25 cellular contexts compared by ENCODE assay signal in genomic region chr10:75640803-75641202, GRCh38.
DNase-seq lines count a peak whose midpoint lies in the region; ATAC-seq, FAIRE-seq and TF ChIP-seq lines count a peak whose summit lies in the region.
"Had no signal": no experiment of that assay in that cellular context is flagged by ENCODE, and none has a peak within 500 bp of the region (broad histone marks: within the 10 kb centered on the region; RNA-seq: fewer than 3 reads in every experiment).

No MANE protein-coding gene starts in this region.

- ATAC-seq in HG02798 (IDR thresholded peaks at IDR 0.05; ENCODE audit: poor library complexity, unreplicated experiment) = no peak
- no peak for ATAC-seq in GM18519 (IDR thresholded peaks at IDR 0.05; ENCODE audit: low FRiP score, unreplicated experiment)
- ATAC-seq: A549, K562, PC-3 had no signal

- H3K9ac ChIP-seq in colonic mucosa (ENCODE audit: low read depth in 2 of 2, low read length in 2 of 2) = peak overlapping the region in 1 of 2 donors; percentile 21
- H3K9ac ChIP-seq: BLaER1 treated with 17β-estradiol and CSF1 and Interleukin-3, amounts not matched to agents 10 nM and 100 nM; GM23248 had no signal

- DNase-seq in colonic mucosa (peak; percentile 65), kidney tubule cell (ENCODE audit: low spot score) (peak; percentile 39), mesothelial cell of epicardium (ENCODE audit: low spot score in 2 of 2, unreplicated experiment in 2 of 2) (no peak), small intestine (peak; percentile 83), cortex of kidney (lab: John Stamatoyannopoulos, UW) (no peak)
- no peak for DNase-seq in activated CD4-positive, alpha-beta T cell treated with anti-CD3 and anti-CD28 coated beads, Interleukin-2, amount 10 ng/mL, durations not matched to agents 24 days and 14 days
- DNase-seq: AML-193; CD4-positive, alpha-beta T cell; GM23248; H7; Kasumi-1; NCI-H2029 treated with DMSO at 0.1 percent for 48 hours; NCI-H446 treated with DMSO at 0.1 percent for 48 hours; NCI-H526; NCI-H82; NK-92 treated with Interleukin-12 subunit alpha and Interleukin-12 subunit beta, amount 100 ng/mL, for 24 hours; PC-3 had no signal

- H3K36me3 Mint-ChIP-seq in mesothelial cell of epicardium = no peaks in the 10 kb centered on the region
- no peaks in the 10 kb centered on the region for H3K36me3 Mint-ChIP-seq in activated CD4-positive, alpha-beta T cell treated with anti-CD3 and anti-CD28 coated beads, Interleukin-2, amount 10 ng/mL, durations not matched to agents 24 days and 14 days (ENCODE audit: low read depth)

- H3K27ac Mint-ChIP-seq in mesothelial cell of epicardium = peak overlapping the region; percentile 62
- H3K27ac Mint-ChIP-seq in activated CD4-positive, alpha-beta T cell treated with anti-CD3 and anti-CD28 coated beads, Interleukin-2, amount 10 ng/mL, durations not matched to agents 24 days and 14 days = no peak overlapping the region
- H3K27ac Mint-ChIP-seq: CD4-positive, alpha-beta T cell had no signal

- peak overlapping the region; percentile 74 for H3K27ac ChIP-seq in colonic mucosa
- no peak overlapping the region for H3K27ac ChIP-seq in small intestine (ENCODE audit: low read depth in 1 of 2, low read length in 1 of 2)
- H3K27ac ChIP-seq: A549; BLaER1 treated with 17β-estradiol and CSF1 and Interleukin-3, amounts not matched to agents 10 nM and 100 nM; GM23248 had no signal

- no peaks in the 10 kb centered on the region for H3K9me3 Mint-ChIP-seq in mesothelial cell of epicardium
- no peaks in the 10 kb centered on the region for H3K9me3 Mint-ChIP-seq in activated CD4-positive, alpha-beta T cell treated with anti-CD3 and anti-CD28 coated beads, Interleukin-2, amount 10 ng/mL, durations not matched to agents 24 days and 14 days
- H3K9me3 Mint-ChIP-seq: CD4-positive, alpha-beta T cell had no signal

- FAIRE-seq in small intestine (lab: Jason Lieb, UNC) = no peak
- FAIRE-seq: A549, D721Med, G401.6, HTR-8/SVneo, K562 had no signal

- H3K36me3 ChIP-seq in colonic mucosa (no peaks in the 10 kb centered on the region), small intestine (ENCODE audit: control insufficient read depth in 2 of 2, insufficient read depth in 2 of 2, low read length in 2 of 2) (no peaks in the 10 kb centered on the region)
- H3K36me3 ChIP-seq: BLaER1 treated with 17β-estradiol and CSF1 and Interleukin-3, amounts not matched to agents 10 nM and 100 nM had no signal

- H3K4me3 Mint-ChIP-seq in mesothelial cell of epicardium = no peak overlapping the region
- no peak overlapping the region for H3K4me3 Mint-ChIP-seq in activated CD4-positive, alpha-beta T cell treated with anti-CD3 and anti-CD28 coated beads, Interleukin-2, amount 10 ng/mL, durations not matched to agents 24 days and 14 days
- H3K4me3 Mint-ChIP-seq: CD4-positive, alpha-beta T cell had no signal

- H3K4me1 Mint-ChIP-seq in mesothelial cell of epicardium = peaks cover 36% of the 10 kb centered on the region
- no peaks in the 10 kb centered on the region for H3K4me1 Mint-ChIP-seq in activated CD4-positive, alpha-beta T cell treated with anti-CD3 and anti-CD28 coated beads, Interleukin-2, amount 10 ng/mL, durations not matched to agents 24 days and 14 days

- TF ChIP-seq CTCF in colonic mucosa (IDR thresholded peaks at IDR 0.05) (no peak), mesothelial cell of epicardium (IDR thresholded peaks at IDR 0.05; ENCODE audit: unreplicated experiment) (no peak)

- WGBS in small intestine, 3 donors = 27 to 70% (median 40%) methylated on average over 1 of the region's 1 CpG

- H3K9me3 ChIP-seq in colonic mucosa = no peaks in the 10 kb centered on the region
- H3K9me3 ChIP-seq in small intestine (ENCODE audit: control insufficient read depth, low read depth) = no peaks in the 10 kb centered on the region
- H3K9me3 ChIP-seq: A549; BLaER1 treated with 17β-estradiol and CSF1 and Interleukin-3, amounts not matched to agents 10 nM and 100 nM had no signal

- H3K27me3 ChIP-seq in colonic mucosa (no peaks in the 10 kb centered on the region), small intestine (ENCODE audit: control insufficient read depth in 2 of 2, insufficient read depth in 2 of 2, low read length in 2 of 2) (no peaks in the 10 kb centered on the region)
- H3K27me3 ChIP-seq: BLaER1 treated with 17β-estradiol and CSF1 and Interleukin-3, amounts not matched to agents 10 nM and 100 nM had no signal

- H3K4me1 ChIP-seq in colonic mucosa = no peaks in the 10 kb centered on the region
- H3K4me1 ChIP-seq in small intestine (ENCODE audit: control insufficient read depth in 2 of 2, insufficient read depth in 1 of 2, low read depth in 1 of 2, low read length in 1 of 2) = peaks cover 0 to 9% of the 10 kb centered on the region in 2 donors
- H3K4me1 ChIP-seq: A549 had no signal

- peaks cover 71% of the 10 kb centered on the region for H3K27me3 Mint-ChIP-seq in mesothelial cell of epicardium (ENCODE audit: low read depth)
- H3K27me3 Mint-ChIP-seq in activated CD4-positive, alpha-beta T cell treated with anti-CD3 and anti-CD28 coated beads, Interleukin-2, amount 10 ng/mL, durations not matched to agents 24 days and 14 days = peaks cover 6% of the 10 kb centered on the region

- intact Hi-C loops in colonic mucosa (cut with DNase I) = no loop called here
- intact Hi-C loops in activated CD4-positive, alpha-beta T cell treated with anti-CD3 and anti-CD28 coated beads, Interleukin-2, amount 10 ng/mL, durations not matched to agents 24 days and 14 days (cut with micrococcal nuclease) = no loop called here

- H3K4me3 ChIP-seq in colonic mucosa (no peak overlapping the region), small intestine (ENCODE audit: low read depth in 1 of 2, low read length in 2 of 2) (no peak overlapping the region)
- H3K4me3 ChIP-seq: A549; BLaER1 treated with 17β-estradiol and CSF1 and Interleukin-3, amounts not matched to agents 10 nM and 100 nM; GM23248; K562 had no signal

Comparison
In these comparisons a context has a peak if more than half of its experiments do, and no peak if none do; other contexts are left out.
1. DNase-seq: peak in colonic mucosa (single experiment), kidney tubule cell (single experiment) and small intestine (single experiment); none in mesothelial cell of epicardium (0 of 2), cortex of kidney (single experiment) and activated CD4-positive, alpha-beta T cell treated with anti-CD3 and anti-CD28 coated beads, Interleukin-2, amount 10 ng/mL, durations not matched to agents 24 days and 14 days (single experiment).